ENCODE assay signal across 2 cellular contexts in the genomic region with DNA sequence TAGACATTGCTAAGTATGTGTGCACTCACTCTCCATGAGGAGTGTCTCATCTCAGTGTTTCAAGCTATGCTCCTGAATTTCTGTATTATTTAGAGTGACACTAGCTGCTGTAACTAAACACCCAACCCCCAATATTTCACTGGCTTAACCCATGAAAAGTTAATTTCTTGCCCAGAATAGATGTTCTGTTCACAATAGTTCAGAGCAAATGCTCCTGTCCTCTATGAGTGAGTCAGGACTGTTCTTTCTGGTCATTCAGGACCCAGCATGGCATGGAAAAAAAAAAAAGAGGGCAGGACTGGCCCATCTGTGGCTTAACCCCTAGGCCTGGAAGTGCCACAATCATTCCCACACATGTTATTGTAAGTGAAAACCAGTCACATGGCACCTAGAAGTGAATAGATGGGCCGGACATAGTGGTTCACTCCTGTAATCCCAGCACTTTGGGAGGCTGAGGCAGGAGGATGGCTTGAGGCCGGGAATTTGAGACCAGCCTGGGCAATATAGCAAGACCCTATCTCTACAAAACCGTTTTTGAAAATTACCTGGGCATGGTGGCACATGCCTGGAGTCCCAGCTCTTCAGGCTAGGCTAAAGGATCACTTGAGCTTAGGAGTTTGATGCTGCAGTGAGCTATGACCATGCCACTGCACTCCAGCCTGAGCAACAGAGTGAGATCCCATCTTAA.
TF ChIP-seq lines count a peak whose summit lies in the region.

No MANE protein-coding gene starts in this region.

TF ChIP-seq in A549, 52 proteins besides CTCF, POLR2A, EP300 and RAD21 (continued from another document):
- TF ChIP-seq PBX3 (IDR thresholded peaks at IDR 0.05) = no peak
- TF ChIP-seq FOSB (CRISPR knock-in tag; IDR thresholded peaks at IDR 0.05) = no peak
- TF ChIP-seq BCL3 (IDR thresholded peaks at IDR 0.05) = no peak
- TF ChIP-seq HDAC2 (IDR thresholded peaks at IDR 0.05) = no peak
- TF ChIP-seq MAFK (IDR thresholded peaks at IDR 0.05; ENCODE audit: partially characterized antibody) = no peak
- TF ChIP-seq, protein P1, sequence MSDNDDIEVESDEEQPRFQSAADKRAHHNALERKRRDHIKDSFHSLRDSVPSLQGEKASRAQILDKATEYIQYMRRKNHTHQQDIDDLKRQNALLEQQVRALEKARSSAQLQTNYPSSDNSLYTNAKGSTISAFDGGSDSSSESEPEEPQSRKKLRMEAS (IDR thresholded peaks at IDR 0.05) = no peak
- TF ChIP-seq JUN (IDR thresholded peaks at IDR 0.05) = no peak
- no peak for TF ChIP-seq RNF2 (IDR thresholded peaks at IDR 0.05; ENCODE audit: borderline replicate concordance, low read depth)

TF ChIP-seq in WTC11, 78 proteins besides CTCF, POLR2A, EP300 and RAD21 (continued from another document):
- TF ChIP-seq, protein P2, sequence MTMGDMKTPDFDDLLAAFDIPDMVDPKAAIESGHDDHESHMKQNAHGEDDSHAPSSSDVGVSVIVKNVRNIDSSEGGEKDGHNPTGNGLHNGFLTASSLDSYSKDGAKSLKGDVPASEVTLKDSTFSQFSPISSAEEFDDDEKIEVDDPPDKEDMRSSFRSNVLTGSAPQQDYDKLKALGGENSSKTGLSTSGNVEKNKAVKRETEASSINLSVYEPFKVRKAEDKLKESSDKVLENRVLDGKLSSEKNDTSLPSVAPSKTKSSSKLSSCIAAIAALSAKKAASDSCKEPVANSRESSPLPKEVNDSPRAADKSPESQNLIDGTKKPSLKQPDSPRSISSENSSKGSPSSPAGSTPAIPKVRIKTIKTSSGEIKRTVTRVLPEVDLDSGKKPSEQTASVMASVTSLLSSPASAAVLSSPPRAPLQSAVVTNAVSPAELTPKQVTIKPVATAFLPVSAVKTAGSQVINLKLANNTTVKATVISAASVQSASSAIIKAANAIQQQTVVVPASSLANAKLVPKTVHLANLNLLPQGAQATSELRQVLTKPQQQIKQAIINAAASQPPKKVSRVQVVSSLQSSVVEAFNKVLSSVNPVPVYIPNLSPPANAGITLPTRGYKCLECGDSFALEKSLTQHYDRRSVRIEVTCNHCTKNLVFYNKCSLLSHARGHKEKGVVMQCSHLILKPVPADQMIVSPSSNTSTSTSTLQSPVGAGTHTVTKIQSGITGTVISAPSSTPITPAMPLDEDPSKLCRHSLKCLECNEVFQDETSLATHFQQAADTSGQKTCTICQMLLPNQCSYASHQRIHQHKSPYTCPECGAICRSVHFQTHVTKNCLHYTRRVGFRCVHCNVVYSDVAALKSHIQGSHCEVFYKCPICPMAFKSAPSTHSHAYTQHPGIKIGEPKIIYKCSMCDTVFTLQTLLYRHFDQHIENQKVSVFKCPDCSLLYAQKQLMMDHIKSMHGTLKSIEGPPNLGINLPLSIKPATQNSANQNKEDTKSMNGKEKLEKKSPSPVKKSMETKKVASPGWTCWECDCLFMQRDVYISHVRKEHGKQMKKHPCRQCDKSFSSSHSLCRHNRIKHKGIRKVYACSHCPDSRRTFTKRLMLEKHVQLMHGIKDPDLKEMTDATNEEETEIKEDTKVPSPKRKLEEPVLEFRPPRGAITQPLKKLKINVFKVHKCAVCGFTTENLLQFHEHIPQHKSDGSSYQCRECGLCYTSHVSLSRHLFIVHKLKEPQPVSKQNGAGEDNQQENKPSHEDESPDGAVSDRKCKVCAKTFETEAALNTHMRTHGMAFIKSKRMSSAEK (CRISPR knock-in tag; IDR thresholded peaks at IDR 0.05; ENCODE audit: borderline replicate concordance) = no peak
- no peak for TF ChIP-seq FOXJ3 (CRISPR knock-in tag; IDR thresholded peaks at IDR 0.05; ENCODE audit: borderline replicate concordance)
